24 cellular contexts compared by ENCODE assay signal in genomic region chr3:47433796-47434195, GRCh38. TPM values are rescaled to one million over a fixed set of nuclear protein-coding genes. Genes with fewer than 3 reads are reported as not detected.
A peak's percentile ranks its signal among the peaks of the same experiment; 100 is the strongest.
DNase-seq lines count a peak whose midpoint lies in the region; ATAC-seq and TF ChIP-seq lines count a peak whose summit lies in the region.
"Had no signal": no experiment of that assay in that cellular context is flagged by ENCODE, and none has a peak within 500 bp of the region (broad histone marks: within the 10 kb centered on the region; RNA-seq: fewer than 3 reads in every experiment).

No MANE protein-coding gene starts in this region.

- H3K27ac ChIP-seq in right atrium auricular region (no peak overlapping the region), mucosa of rectum (ENCODE audit: low read depth in 2 of 2, low read length in 2 of 2) (peak overlapping the region; percentile 79 to 96), gastroesophageal sphincter (no peak overlapping the region)
- H3K27ac ChIP-seq: gastrocnemius medialis, KMS-11, uterus had no signal

- peak; percentile 29 for DNase-seq in cardiac septum (ENCODE audit: low spot score)
- DNase-seq in right atrium auricular region (ENCODE audit: low spot score), result no peak
- peak; percentile 21 for DNase-seq in ecto neural progenitor cell (ENCODE audit: low spot score)
- DNase-seq in kidney glomerular epithelial cell (lab: John Stamatoyannopoulos, UW), result no peak
- DNase-seq: activated B cell treated with CpG ODN at 0.5 μM for 24 hours; activated CD4-positive, alpha-beta T cell treated with anti-CD3 and anti-CD28 coated beads, Interleukin-2, amount 50 U/mL, for 4 hours; amygdala; DMS153; gastrocnemius medialis; GDM1; MV-4-11; NCI-H1694 treated with DMSO at 0.1 percent for 48 hours; NCI-H69; nucleus accumbens; T1000; uterus had no signal

- no peaks in the 10 kb centered on the region for H3K9me3 ChIP-seq in right atrium auricular region
- no peaks in the 10 kb centered on the region for H3K9me3 ChIP-seq in mucosa of rectum (ENCODE audit: control insufficient read depth in 2 of 2, low read length in 2 of 2)
- no peaks in the 10 kb centered on the region for H3K9me3 ChIP-seq in gastroesophageal sphincter
- H3K9me3 ChIP-seq: gastrocnemius medialis, right lobe of liver, uterus had no signal

- ATAC-seq in gastroesophageal sphincter (no peak), HG03108 (IDR thresholded peaks at IDR 0.05; ENCODE audit: unreplicated experiment) (no peak), GM21737 (IDR thresholded peaks at IDR 0.05; ENCODE audit: unreplicated experiment) (no peak)
- ATAC-seq: gastrocnemius medialis, HCT116, right lobe of liver had no signal

- no peaks in the 10 kb centered on the region for H3K4me1 ChIP-seq in right atrium auricular region
- H3K4me1 ChIP-seq in mucosa of rectum (ENCODE audit: control insufficient read depth in 2 of 2, insufficient read depth in 2 of 2, low read length in 2 of 2), result peaks cover 18 to 33% of the 10 kb centered on the region in 2 donors
- H3K4me1 ChIP-seq in gastroesophageal sphincter, result no peaks in the 10 kb centered on the region
- H3K4me1 ChIP-seq: uterus had no signal

- TF ChIP-seq EP300 in gastroesophageal sphincter (IDR thresholded peaks at IDR 0.05), result no peak

- TF ChIP-seq CTCF in right atrium auricular region (IDR thresholded peaks at IDR 0.05) (no peak), gastroesophageal sphincter (IDR thresholded peaks at IDR 0.05) (no peak)

- WGBS in gastroesophageal sphincter (ENCODE audit: low coverage in 1 of 2), 2 donors, result 100% methylated on average over 2 of the region's 3 CpGs; no CpG with 5 or more reads in 1 of the 2 donors

- H3K27me3 ChIP-seq in right atrium auricular region (no peaks in the 10 kb centered on the region), mucosa of rectum (ENCODE audit: control insufficient read depth in 2 of 2, insufficient read depth in 2 of 2, low read length in 2 of 2) (no peaks in the 10 kb centered on the region), gastroesophageal sphincter (no peaks in the 10 kb centered on the region)
- H3K27me3 ChIP-seq: gastrocnemius medialis, right lobe of liver, uterus had no signal

- intact Hi-C loops in cardiac septum (cut with DNase I), result no loop called here

- TF ChIP-seq POLR2A in gastroesophageal sphincter (IDR thresholded peaks at IDR 0.05), result no peak

- H3K4me3 ChIP-seq in right atrium auricular region (no peak overlapping the region), mucosa of rectum (ENCODE audit: low read length in 2 of 2) (no peak overlapping the region), gastroesophageal sphincter (no peak overlapping the region)
- H3K4me3 ChIP-seq: gastrocnemius medialis, lung, right lobe of liver, uterus had no signal

- peaks cover 27% of the 10 kb centered on the region for H3K36me3 ChIP-seq in right atrium auricular region
- peaks cover 26 to 39% of the 10 kb centered on the region in 2 donors for H3K36me3 ChIP-seq in mucosa of rectum (ENCODE audit: control insufficient read depth in 2 of 2, insufficient read depth in 2 of 2, low read length in 2 of 2)
- peaks cover 0 to 69% of the 10 kb centered on the region in 2 donors for H3K36me3 ChIP-seq in gastroesophageal sphincter
- H3K36me3 ChIP-seq: uterus had no signal

- H3K9ac ChIP-seq in mucosa of rectum (ENCODE audit: low read depth in 1 of 2, low read length in 2 of 2), result peak overlapping the region; percentile 2 to 61
- H3K9ac ChIP-seq: KMS-11 had no signal

RNA-seq across cellular contexts. Expression of gene SCAP, which starts 41.9 kb away (rescaled TPM):
- 37.9 TPM for total RNA-seq in cardiac septum
- total RNA-seq in right atrium auricular region, result 10 to 100 TPM; 46.5 to 57.3 TPM
- total RNA-seq in gastroesophageal sphincter, result 10 to 100 TPM; 58.8 to 93.5 (median 71.5) TPM

RNA-seq across cellular contexts. Expression of gene PTPN23, which starts 53.0 kb away (rescaled TPM):
- 24.0 TPM for total RNA-seq in cardiac septum
- 10 to 100 TPM; 13.7 to 18.8 TPM for total RNA-seq in right atrium auricular region
- 10 to 100 TPM in 3 of 4 donors, 1 to 10 TPM in 1; 9.1 to 34.2 (median 19.5) TPM for total RNA-seq in gastroesophageal sphincter

Comparison
In these comparisons a context has a peak if more than half of its experiments do, and no peak if none do; other contexts are left out.
1. DNase-seq: peak in cardiac septum (single experiment) and ecto neural progenitor cell (single experiment); none in right atrium auricular region (single experiment) and kidney glomerular epithelial cell (single experiment).
2. H3K27ac ChIP-seq: peak in mucosa of rectum (2 of 2); none in right atrium auricular region (0 of 2) and gastroesophageal sphincter (0 of 4).